In the genomic region with DNA sequence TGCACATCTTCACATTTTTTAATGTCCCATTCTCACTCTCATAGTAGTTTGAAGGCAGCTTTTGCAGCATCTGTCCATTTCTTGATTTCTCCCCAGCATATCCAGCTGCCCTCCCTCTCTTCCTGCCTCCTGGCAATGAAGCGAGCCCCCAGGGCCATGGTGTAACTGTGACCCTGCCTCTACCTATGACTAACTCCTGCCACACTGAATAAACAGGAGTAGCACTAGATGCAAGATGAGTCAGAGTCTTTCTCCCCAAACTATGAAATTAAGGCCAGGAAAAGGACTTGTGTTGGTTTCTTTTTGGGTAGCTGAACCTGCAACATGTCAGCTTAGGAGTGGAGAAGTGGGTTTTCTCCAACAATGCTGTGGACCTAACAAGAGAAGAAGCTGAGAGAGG, we compare ENCODE assay signal across 8 cellular contexts.
DNase-seq lines count a peak whose midpoint lies in the region; ATAC-seq, FAIRE-seq and TF ChIP-seq lines count a peak whose summit lies in the region.
"Had no signal": no experiment of that assay in that cellular context is flagged by ENCODE, and none has a peak within 500 bp of the region (broad histone marks: within the 10 kb centered on the region; RNA-seq: fewer than 3 reads in every experiment).

No MANE protein-coding gene starts in this region.

- peak; percentile 53 for ATAC-seq in GM19351 (IDR thresholded peaks at IDR 0.05; ENCODE audit: unreplicated experiment)

- H3K27me3 ChIP-seq in bronchial epithelial cell (ENCODE audit: control insufficient read depth, insufficient read depth, low read length), result no peaks in the 10 kb centered on the region

- FAIRE-seq in bronchial epithelial cell (lab: Jason Lieb, UNC), result no peak

- peak; percentile 96 for DNase-seq in M059J (ENCODE audit: low read depth)
- peak; percentile 94 for DNase-seq in bronchial epithelial cell (ENCODE audit: low read depth)
- DNase-seq in skeletal muscle cell (ENCODE audit: low read depth), result peak; percentile 76
- no peak for DNase-seq in DMS114 treated with DMSO at 0.1 percent for 48 hours (lab: John Stamatoyannopoulos, UW; ENCODE audit: unreplicated experiment)
- no peak for DNase-seq in mucosa of gallbladder (ENCODE audit: low spot score)
- no peak for DNase-seq in Ammon's horn (ENCODE audit: low spot score)
- DNase-seq: retina had no signal

- no peak for TF ChIP-seq CTCF in bronchial epithelial cell (IDR thresholded peaks at IDR 0.05; ENCODE audit: insufficient read depth, low read length, severe bottlenecking)

- no peaks in the 10 kb centered on the region for H3K36me3 ChIP-seq in bronchial epithelial cell (ENCODE audit: control insufficient read depth, insufficient read depth, low read length)

- H3K4me3 ChIP-seq in bronchial epithelial cell (ENCODE audit: low read depth, low read length) (no peak overlapping the region), skeletal muscle cell (ENCODE audit: low read depth, low read length) (no peak overlapping the region)

Comparison
In these comparisons a context has a peak if more than half of its experiments do, and no peak if none do; other contexts are left out.
1. DNase-seq: peak in M059J (single experiment), bronchial epithelial cell (single experiment) and skeletal muscle cell (single experiment); none in DMS114 treated with DMSO at 0.1 percent for 48 hours (single experiment), mucosa of gallbladder (single experiment) and Ammon's horn (single experiment).